11 cellular contexts compared by ENCODE assay signal in the genomic region with DNA sequence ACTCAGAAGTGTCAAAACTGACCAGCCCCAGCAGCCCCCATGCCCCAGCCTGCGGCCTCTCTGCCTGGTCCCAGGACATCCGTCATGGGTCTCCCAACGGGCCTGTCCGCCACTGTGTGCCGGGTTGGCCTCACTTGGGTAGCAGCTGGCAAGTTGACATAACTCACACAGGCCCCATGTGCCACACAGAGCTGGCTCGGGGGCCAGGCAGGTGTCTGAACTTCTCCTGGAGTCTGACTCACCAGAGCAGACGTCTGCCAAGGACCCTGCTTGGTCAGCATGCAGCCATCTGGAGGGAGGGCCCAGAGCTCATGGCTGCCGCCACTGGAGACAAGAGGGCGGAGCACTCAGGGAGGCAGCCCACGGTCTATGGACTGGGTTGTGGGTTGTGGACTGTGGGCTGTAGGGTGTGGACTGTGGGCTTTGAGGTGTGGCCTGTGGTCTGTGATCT. TPM values are rescaled to one million over a fixed set of nuclear protein-coding genes. Genes with fewer than 3 reads are reported as not detected.
A peak's percentile ranks its signal among the peaks of the same experiment; 100 is the strongest.
DNase-seq lines count a peak whose midpoint lies in the region; ATAC-seq and TF ChIP-seq lines count a peak whose summit lies in the region.
"Had no signal": no experiment of that assay in that cellular context is flagged by ENCODE, and none has a peak within 500 bp of the region (broad histone marks: within the 10 kb centered on the region; RNA-seq: fewer than 3 reads in every experiment).

No MANE protein-coding gene starts in this region.

- H3K9me3 Mint-ChIP-seq in Caco-2 (ENCODE audit: unreplicated experiment), result no peaks in the 10 kb centered on the region
- H3K9me3 Mint-ChIP-seq in naive thymus-derived CD8-positive, alpha-beta T cell, result peaks cover 0 to 2% (median 0%) of the 10 kb centered on the region in 9 donors
- no peaks in the 10 kb centered on the region for H3K9me3 Mint-ChIP-seq in WTC11
- H3K9me3 Mint-ChIP-seq: activated naive CD4-positive, alpha-beta T cell treated with anti-CD3 and anti-CD28 coated beads, Interleukin-2, amount 50 U/mL, for 24 hours; neural crest cell had no signal

- H3K9me3 ChIP-seq in Caco-2 (peaks cover 11% of the 10 kb centered on the region), HUES64 (ENCODE audit: insufficient read depth, low read depth, low read length) (no peaks in the 10 kb centered on the region)

- H3K4me1 ChIP-seq in Caco-2 (peaks cover 11% of the 10 kb centered on the region), HUES64 (ENCODE audit: insufficient read depth, low read length) (no peaks in the 10 kb centered on the region)

- H3K4me3 ChIP-seq in Caco-2 (ENCODE audit: low read depth, low read length), result no peak overlapping the region
- peak overlapping the region; percentile 47; the same call in 1 of the 2 replicates for H3K4me3 ChIP-seq in HUES64 (ENCODE audit: low read length)
- H3K4me3 ChIP-seq in cardiac fibroblast (replicated peaks in 1 of 2; ENCODE audit: low read depth in 2 of 2, low read length in 2 of 2), result no peak overlapping the region

- H3K36me3 Mint-ChIP-seq in Caco-2 (ENCODE audit: insufficient read depth, unreplicated experiment), result peaks cover 21% of the 10 kb centered on the region
- no peaks in the 10 kb centered on the region for H3K36me3 Mint-ChIP-seq in naive thymus-derived CD8-positive, alpha-beta T cell
- H3K36me3 Mint-ChIP-seq in WTC11, result no peaks in the 10 kb centered on the region
- H3K36me3 Mint-ChIP-seq: activated naive CD4-positive, alpha-beta T cell treated with anti-CD3 and anti-CD28 coated beads, Interleukin-2, amount 50 U/mL, for 24 hours had no signal

- peak overlapping the region; percentile 50 for H3K4me3 Mint-ChIP-seq in Caco-2 (ENCODE audit: unreplicated experiment)
- peak overlapping the region in 6 of 10 donors; percentile 59 to 85 (median 69) for H3K4me3 Mint-ChIP-seq in naive thymus-derived CD8-positive, alpha-beta T cell
- H3K4me3 Mint-ChIP-seq in WTC11, result no peak overlapping the region
- H3K4me3 Mint-ChIP-seq: neural crest cell had no signal

- no peak for ATAC-seq in naive thymus-derived CD8-positive, alpha-beta T cell
- ATAC-seq in WTC11, result no peak
- ATAC-seq in HG02870 (IDR thresholded peaks at IDR 0.05; ENCODE audit: unreplicated experiment), result no peak

- 88% methylated on average over 10 of the region's 10 CpGs for WGBS in HUES64

- no TSS peak for BruUV-seq in Caco-2 (replicated peaks; lab: Mats Ljungman, UMichigan)

- no peaks in the 10 kb centered on the region for H3K4me1 Mint-ChIP-seq in Caco-2 (ENCODE audit: low read depth, unreplicated experiment)
- H3K4me1 Mint-ChIP-seq in naive thymus-derived CD8-positive, alpha-beta T cell, result peaks cover 4 to 24% (median 17%) of the 10 kb centered on the region in 4 donors
- no peaks in the 10 kb centered on the region; the same call in 1 of the 2 replicates for H3K4me1 Mint-ChIP-seq in WTC11

- intact Hi-C loops in Caco-2 (cut with micrococcal nuclease; ENCODE audit: unreplicated experiment), result no loop called here

- H3K9ac ChIP-seq in HUES64 (ENCODE audit: low read depth, low read length), result no peak overlapping the region

- no peak overlapping the region for H3K27ac ChIP-seq in HUES64 (ENCODE audit: low read depth, low read length)

- TF ChIP-seq CTCF in Caco-2 (IDR thresholded peaks at IDR 0.05; ENCODE audit: insufficient read depth in 1 of 2, low read depth in 1 of 2, low read length in 1 of 2, severe bottlenecking in 1 of 2, unreplicated experiment in 1 of 2) (no peak), cardiac fibroblast (IDR thresholded peaks at IDR 0.05; ENCODE audit: low read depth, low read length) (peak; percentile 33), WTC11 (IDR thresholded peaks at IDR 0.05) (no peak), GM20000 (IDR thresholded peaks at IDR 0.05; ENCODE audit: extremely low read depth, missing control alignments) (no peak)

- H3K36me3 ChIP-seq in Caco-2 (ENCODE audit: control insufficient read depth, insufficient read depth, low read length) (no peaks in the 10 kb centered on the region), HUES64 (ENCODE audit: insufficient read depth, low read length) (no peaks in the 10 kb centered on the region)

- no peak for DNase-seq in Caco-2
- DNase-seq in cardiac fibroblast (ENCODE audit: low read depth in 2 of 2), result peak; percentile 10 to 65
- DNase-seq in naive thymus-derived CD8-positive, alpha-beta T cell, result peak in 1 of 10 donors; percentile 20
- no peak for DNase-seq in WTC11 (ENCODE audit: low spot score)
- no peak for DNase-seq in NCI-H774 (lab: John Stamatoyannopoulos, UW)
- no peak for DNase-seq in GM20000 (ENCODE audit: low spot score)
- DNase-seq: NCI-H2029 had no signal

- CTCF ChIA-PET in Caco-2 (lab: Charles Lee) (no interaction called here), WTC11 (lab: Charles Lee) (interaction anchor here (0.6 to 1.3 kb wide), 3 partner anchors 75 to 198 kb away, joined by 3 read pairs; no protein-coding TSS in a partner anchor)

- no peak overlapping the region for H3K27ac Mint-ChIP-seq in Caco-2 (ENCODE audit: unreplicated experiment)
- H3K27ac Mint-ChIP-seq in naive thymus-derived CD8-positive, alpha-beta T cell, result peak overlapping the region in 5 of 10 donors; percentile 13 to 93 (median 84)
- H3K27ac Mint-ChIP-seq in WTC11, result no peak overlapping the region

- no peaks in the 10 kb centered on the region for H3K27me3 ChIP-seq in Caco-2 (replicated peaks; ENCODE audit: control insufficient read depth, insufficient read depth, low read length)
- H3K27me3 ChIP-seq in HUES64 (ENCODE audit: insufficient read depth, low read length), result no peaks in the 10 kb centered on the region

- H3K27me3 Mint-ChIP-seq in Caco-2 (ENCODE audit: insufficient read depth, unreplicated experiment) (peaks cover 3% of the 10 kb centered on the region), WTC11 (ENCODE audit: low read depth) (peaks cover 24% of the 10 kb centered on the region)
- H3K27me3 Mint-ChIP-seq in naive thymus-derived CD8-positive, alpha-beta T cell, result peaks cover 5 to 15% (median 10%) of the 10 kb centered on the region in 5 donors

- POLR2A ChIA-PET in Caco-2 (lab: Charles Lee), result no interaction called here
- POLR2A ChIA-PET in naive thymus-derived CD8-positive, alpha-beta T cell (lab: Charles Lee), result interaction anchor here (1.2 kb wide), 1 partner anchor 13 kb away, joined by 6 read pairs; no protein-coding TSS in a partner anchor
- POLR2A ChIA-PET in WTC11 (lab: Charles Lee), result no interaction called here

TF ChIP-seq in WTC11, 78 proteins besides CTCF, POLR2A, EP300 and RAD21:
- TF ChIP-seq FOXK1 (CRISPR knock-in tag; IDR thresholded peaks at IDR 0.05) (no peak), ESRRA (CRISPR knock-in tag; IDR thresholded peaks at IDR 0.05; ENCODE audit: borderline replicate concordance) (no peak), MYBL2 (CRISPR knock-in tag; IDR thresholded peaks at IDR 0.05) (no peak)
- TF ChIP-seq, protein P1, sequence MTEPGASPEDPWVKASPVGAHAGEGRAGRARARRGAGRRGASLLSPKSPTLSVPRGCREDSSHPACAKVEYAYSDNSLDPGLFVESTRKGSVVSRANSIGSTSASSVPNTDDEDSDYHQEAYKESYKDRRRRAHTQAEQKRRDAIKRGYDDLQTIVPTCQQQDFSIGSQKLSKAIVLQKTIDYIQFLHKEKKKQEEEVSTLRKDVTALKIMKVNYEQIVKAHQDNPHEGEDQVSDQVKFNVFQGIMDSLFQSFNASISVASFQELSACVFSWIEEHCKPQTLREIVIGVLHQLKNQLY (CRISPR knock-in tag; IDR thresholded peaks at IDR 0.05), result no peak

RNA-seq across cellular contexts. Expression of a gene that starts 32.0 kb away (rescaled TPM):
- 0.67 and 0.82 TPM in 2 replicates for total RNA-seq in Caco-2 (2022)
- polyA plus RNA-seq in HUES64 (2013, experiment 1 of 2), result 0.95 TPM
- polyA plus RNA-seq in HUES64 (2013, experiment 2 of 2), result 1.1 TPM
- total RNA-seq in naive thymus-derived CD8-positive, alpha-beta T cell, result under 1 TPM; 0.71 to 0.75 TPM
- under 1 TPM in 2 of 3 donors, not detected in 1; 0.02 to 0.07 TPM for polyA plus RNA-seq in naive thymus-derived CD8-positive, alpha-beta T cell
- total RNA-seq in WTC11 (2021), result 4.7 to 5.9 TPM (median 4.8 TPM) in 3 replicates

RNA-seq across cellular contexts. Expression of a gene that starts 60.0 kb away (rescaled TPM):
- total RNA-seq in Caco-2 (2022), result 0.19 TPM in 1 of 2 replicates, not detected in the other
- 0.20 TPM for polyA plus RNA-seq in HUES64 (2013, experiment 1 of 2)
- 0.32 TPM for polyA plus RNA-seq in HUES64 (2013, experiment 2 of 2)
- not detected for total RNA-seq in naive thymus-derived CD8-positive, alpha-beta T cell
- not detected for polyA plus RNA-seq in naive thymus-derived CD8-positive, alpha-beta T cell
- 0.11 to 0.21 TPM (median 0.17 TPM) in 3 replicates for total RNA-seq in WTC11 (2021)

Comparison
In these comparisons a context has a peak if more than half of its experiments do, and no peak if none do; other contexts are left out.
1. DNase-seq: peak in cardiac fibroblast (2 of 2); none in Caco-2 (0 of 2), WTC11 (single experiment), NCI-H774 (single experiment) and GM20000 (single experiment).